Comparison of ENCODE assay signal across 24 cellular contexts in genomic region chr2:237148624-237149023, GRCh38.
DNase-seq lines count a peak whose midpoint lies in the region; ATAC-seq and TF ChIP-seq lines count a peak whose summit lies in the region.
"Had no signal": no experiment of that assay in that cellular context is flagged by ENCODE, and none has a peak within 500 bp of the region (broad histone marks: within the 10 kb centered on the region; RNA-seq: fewer than 3 reads in every experiment).

No MANE protein-coding gene starts in this region.

- no peak overlapping the region for H3K4me3 Mint-ChIP-seq in activated CD4-positive, alpha-beta T cell treated with anti-CD3 and anti-CD28 coated beads for 36 hours
- no peak overlapping the region for H3K4me3 Mint-ChIP-seq in progenitor cell of endocrine pancreas (ENCODE audit: low read depth)
- H3K4me3 Mint-ChIP-seq: CD14-positive monocyte, H9, HFFc6 had no signal

- H3K9ac ChIP-seq in adipocyte (ENCODE audit: low read length) (no peak overlapping the region), mesenchymal stem cell (ENCODE audit: low read length) (no peak overlapping the region)

- peaks cover 23% of the 10 kb centered on the region for H3K9me3 Mint-ChIP-seq in activated CD4-positive, alpha-beta T cell treated with anti-CD3 and anti-CD28 coated beads for 36 hours (ENCODE audit: low read depth)
- peaks cover 19% of the 10 kb centered on the region for H3K9me3 Mint-ChIP-seq in progenitor cell of endocrine pancreas (ENCODE audit: low read depth)

- H3K23ac ChIP-seq in mesenchymal stem cell (ENCODE audit: low read length in 2 of 2) = no peak overlapping the region

- no peaks in the 10 kb centered on the region for H3K79me2 ChIP-seq in ACC112 (ENCODE audit: control insufficient read depth, insufficient read depth, low read length, unreplicated experiment)

- no peak overlapping the region for H3K4me2 ChIP-seq in mesenchymal stem cell (ENCODE audit: low read length, poor library complexity, severe bottlenecking)

- H3K27me3 Mint-ChIP-seq in activated CD4-positive, alpha-beta T cell treated with anti-CD3 and anti-CD28 coated beads for 36 hours = peaks cover 4% of the 10 kb centered on the region
- H3K27me3 Mint-ChIP-seq in progenitor cell of endocrine pancreas = peaks cover 11% of the 10 kb centered on the region

- peak overlapping the region; percentile 73; the same call in 1 of the 2 replicates for H3K27ac ChIP-seq in ACC112 (ENCODE audit: low read depth, low read length)
- H3K27ac ChIP-seq in mesenchymal stem cell (ENCODE audit: low read length, poor library complexity, severe bottlenecking) = no peak overlapping the region
- H3K27ac ChIP-seq: 22Rv1, SK-N-MC had no signal

- WGBS in mesenchymal stem cell = 91% methylated on average over 4 of the region's 4 CpGs

- no peak overlapping the region for H4K8ac ChIP-seq in mesenchymal stem cell (ENCODE audit: low read length)

- peaks cover 17% of the 10 kb centered on the region for H3K4me1 Mint-ChIP-seq in activated CD4-positive, alpha-beta T cell treated with anti-CD3 and anti-CD28 coated beads for 36 hours
- peaks cover 6% of the 10 kb centered on the region for H3K4me1 Mint-ChIP-seq in progenitor cell of endocrine pancreas (ENCODE audit: low read depth)
- H3K4me1 Mint-ChIP-seq: CD14-positive monocyte, H9 had no signal

- H3K36me3 ChIP-seq in ACC112 (ENCODE audit: insufficient read depth, low read length) (peaks cover 14% of the 10 kb centered on the region), adipocyte (ENCODE audit: control insufficient read depth, insufficient read depth, low read length, severe bottlenecking) (no peaks in the 10 kb centered on the region), mesenchymal stem cell (ENCODE audit: control insufficient read depth in 1 of 2, insufficient read depth in 2 of 2, low read depth in 1 of 2, low read length in 2 of 2) (peaks cover 0 to 10% of the 10 kb centered on the region in 2 experiments)

- H2AFZ ChIP-seq in ACC112 (ENCODE audit: low read length, unreplicated experiment) = no peak overlapping the region
- H2AFZ ChIP-seq in mesenchymal stem cell (ENCODE audit: low read depth, low read length) = no peak overlapping the region

- POLR2A ChIA-PET in activated CD4-positive, alpha-beta T cell treated with anti-CD3 and anti-CD28 coated beads for 36 hours (lab: Charles Lee) = no interaction called here

- H3K9me3 ChIP-seq in adipocyte (ENCODE audit: control insufficient read depth, low read length) (peaks cover 32% of the 10 kb centered on the region), mesenchymal stem cell (ENCODE audit: control insufficient read depth, low read length) (peaks cover 54% of the 10 kb centered on the region)

- H2BK5ac ChIP-seq in mesenchymal stem cell (ENCODE audit: low read depth, low read length, poor library complexity, severe bottlenecking) = no peak overlapping the region

- H4K91ac ChIP-seq in mesenchymal stem cell (ENCODE audit: low read length) = no peak overlapping the region

- intact Hi-C loops in activated CD4-positive, alpha-beta T cell treated with anti-CD3 and anti-CD28 coated beads for 36 hours (cut with DNase I, micrococcal nuclease) = no loop called here

- CTCF ChIA-PET in activated CD4-positive, alpha-beta T cell treated with anti-CD3 and anti-CD28 coated beads for 36 hours (lab: Charles Lee) = interaction anchor here (0.6 to 1.2 kb wide), 5 partner anchors 10 to 27 kb away, joined by 3 to 4 read pairs (median 3); no protein-coding TSS in a partner anchor

- DNase-seq in activated CD4-positive, alpha-beta T cell treated with anti-CD3 and anti-CD28 coated beads for 36 hours = no peak
- no peak for DNase-seq in activated CD4-positive, alpha-beta T cell treated with anti-CD3 and anti-CD28 coated beads for 4 hours
- DNase-seq in adipocyte (ENCODE audit: low read depth) (no peak), mesenchymal stem cell (no peak), progenitor cell of endocrine pancreas (ENCODE audit: low spot score, unreplicated experiment) (no peak)
- DNase-seq in stimulated activated CD4-positive, alpha-beta T cell treated with anti-CD3 and anti-CD28 coated beads, Interleukin-1b, Interleukin-23, amount 100 ng/mL, for 48 hours = no peak
- DNase-seq: AML-193, EL, GF-D8, H9, MM.1S, NCI-H1048, NCI-H1417 treated with DMSO at 0.1 percent for 48 hours, NCI-H187, NCI-H446, NCI-H526, Right ventricle myocardium superior had no signal

- H3K36me3 Mint-ChIP-seq in activated CD4-positive, alpha-beta T cell treated with anti-CD3 and anti-CD28 coated beads for 36 hours (ENCODE audit: low read depth) = peaks cover 5% of the 10 kb centered on the region
- peaks cover 1% of the 10 kb centered on the region for H3K36me3 Mint-ChIP-seq in progenitor cell of endocrine pancreas (ENCODE audit: insufficient read depth)
- H3K36me3 Mint-ChIP-seq: CD14-positive monocyte had no signal

- H3K27me3 ChIP-seq in ACC112 (ENCODE audit: insufficient read depth, low read length) (no peaks in the 10 kb centered on the region), adipocyte (replicated peaks; ENCODE audit: control insufficient read depth, insufficient read depth, low read length) (no peaks in the 10 kb centered on the region), mesenchymal stem cell (ENCODE audit: control insufficient read depth in 1 of 2, insufficient read depth in 1 of 2, low read length in 2 of 2) (no peaks in the 10 kb centered on the region)

- peak overlapping the region; percentile 33 to 34 for H2BK12ac ChIP-seq in mesenchymal stem cell (ENCODE audit: low read length in 2 of 2)

- peaks cover 19% of the 10 kb centered on the region for H3K4me1 ChIP-seq in ACC112 (ENCODE audit: control insufficient read depth, insufficient read depth, low read length, unreplicated experiment)
- peaks cover 20% of the 10 kb centered on the region for H3K4me1 ChIP-seq in adipocyte (ENCODE audit: control insufficient read depth, insufficient read depth, low read length)
- no peaks in the 10 kb centered on the region for H3K4me1 ChIP-seq in mesenchymal stem cell (ENCODE audit: control insufficient read depth, insufficient read depth, low read depth, low read length)

- H3K4me3 ChIP-seq in ACC112 (ENCODE audit: low read depth, low read length) = no peak overlapping the region
- H3K4me3 ChIP-seq in adipocyte (ENCODE audit: low read length) = peak overlapping the region; percentile 60
- H3K4me3 ChIP-seq in mesenchymal stem cell (ENCODE audit: insufficient read depth in 1 of 2, low read depth in 1 of 2, low read length in 2 of 2) = peak overlapping the region in 1 of 2 experiments; percentile 66
- H3K4me3 ChIP-seq: K562, SK-N-MC had no signal

- H2BK15ac ChIP-seq in mesenchymal stem cell (ENCODE audit: low read depth, poor library complexity, severe bottlenecking) = no peak overlapping the region

- no peak for TF ChIP-seq CTCF in progenitor cell of endocrine pancreas (IDR thresholded peaks at IDR 0.05; ENCODE audit: unreplicated experiment)

- peak overlapping the region in 1 of 2 experiments; percentile 7 for H3K18ac ChIP-seq in mesenchymal stem cell (ENCODE audit: low read depth in 1 of 2, low read length in 2 of 2)

- no peak overlapping the region for H3K4ac ChIP-seq in mesenchymal stem cell (ENCODE audit: low read depth in 1 of 2, low read length in 2 of 2)

- H3K27ac Mint-ChIP-seq in activated CD4-positive, alpha-beta T cell treated with anti-CD3 and anti-CD28 coated beads for 36 hours = peak overlapping the region; percentile 3
- H3K27ac Mint-ChIP-seq in progenitor cell of endocrine pancreas = no peak overlapping the region
- H3K27ac Mint-ChIP-seq: H9 had no signal

- H2AK5ac ChIP-seq in mesenchymal stem cell (ENCODE audit: low read length, severe bottlenecking) = no peak overlapping the region

- H3K14ac ChIP-seq in mesenchymal stem cell (ENCODE audit: low read length in 2 of 2) = no peak overlapping the region

- ATAC-seq in activated CD4-positive, alpha-beta T cell treated with anti-CD3 and anti-CD28 coated beads for 36 hours = no peak
- ATAC-seq in GM21526 (IDR thresholded peaks at IDR 0.05; ENCODE audit: low FRiP score, unreplicated experiment) = no peak
- ATAC-seq: K562 had no signal

- no peak overlapping the region for H2BK120ac ChIP-seq in mesenchymal stem cell (ENCODE audit: low read depth, low read length)

- no peaks in the 10 kb centered on the region for H3K79me1 ChIP-seq in mesenchymal stem cell (replicated peaks; ENCODE audit: low read length, poor library complexity, severe bottlenecking)
